13 cellular contexts compared by ENCODE assay signal in genomic region chr1:190474587-190475305, GRCh38. TPM values are rescaled to one million over a fixed set of nuclear protein-coding genes. Genes with fewer than 3 reads are reported as not detected.
DNase-seq lines count a peak whose midpoint lies in the region; ATAC-seq and TF ChIP-seq lines count a peak whose summit lies in the region.
"Had no signal": no experiment of that assay in that cellular context is flagged by ENCODE, and none has a peak within 500 bp of the region (broad histone marks: within the 10 kb centered on the region; RNA-seq: fewer than 3 reads in every experiment).

No MANE protein-coding gene starts in this region.

- H3K4me3 ChIP-seq in dorsolateral prefrontal cortex (peak overlapping the region; percentile 31 to 77 (median 61)), smooth muscle cell (peak overlapping the region; percentile 64)

- peak overlapping the region; percentile 78 for H3K4me2 ChIP-seq in smooth muscle cell

- H3K4me1 ChIP-seq in smooth muscle cell (ENCODE audit: low read depth), result peaks cover 23% of the 10 kb centered on the region

- 7% methylated on average over 17 of the region's 17 CpGs for WGBS in smooth muscle cell (ENCODE audit: low lambda C conversion rate)

- peak overlapping the region in 55 of 59 donors; percentile 1 to 95 (median 78) for H3K27ac ChIP-seq in dorsolateral prefrontal cortex
- no peak overlapping the region for H3K27ac ChIP-seq in smooth muscle cell (ENCODE audit: low read depth)
- H3K27ac ChIP-seq: stomach had no signal

- no peaks in the 10 kb centered on the region for H3K36me3 ChIP-seq in smooth muscle cell (ENCODE audit: low read depth)
- H3K36me3 ChIP-seq: stomach had no signal

- H3K9ac ChIP-seq in smooth muscle cell (ENCODE audit: low read depth), result no peak overlapping the region

- H3K79me2 ChIP-seq in smooth muscle cell (ENCODE audit: low read depth), result no peaks in the 10 kb centered on the region

- H3K27me3 ChIP-seq in dorsolateral prefrontal cortex (peaks cover 0 to 42% (median 5%) of the 10 kb centered on the region in 45 donors), smooth muscle cell (ENCODE audit: low read depth) (peaks cover 75% of the 10 kb centered on the region)

- H3F3A ChIP-seq in smooth muscle cell (ENCODE audit: low read depth), result no peaks in the 10 kb centered on the region

- no peak for TF ChIP-seq CTCF in dorsolateral prefrontal cortex (IDR thresholded peaks at IDR 0.05 in 54 of 56, conservative IDR thresholded peaks at IDR 0.05 in 2 of 56; ENCODE audit: low read depth in 1 of 56, partially characterized antibody in 56 of 56)
- TF ChIP-seq CTCF in smooth muscle cell (IDR thresholded peaks at IDR 0.05; ENCODE audit: borderline replicate concordance, insufficient read depth, poor library complexity, severe bottlenecking), result no peak

- H3K9me3 ChIP-seq in smooth muscle cell (replicated peaks; ENCODE audit: low read depth), result no peaks in the 10 kb centered on the region
- H3K9me3 ChIP-seq: stomach had no signal

- DNase-seq in NCI-H146 treated with DMSO at 0.1 percent for 48 hours (lab: John Stamatoyannopoulos, UW; ENCODE audit: unreplicated experiment) (peak; percentile 23), dorsolateral prefrontal cortex (peak in 4 of 10 donors; percentile 40 to 61 (median 42)), left kidney (ENCODE audit: low read depth, low spot score) (peak; percentile 57), smooth muscle cell (lab: John Stamatoyannopoulos, UW; ENCODE audit: unreplicated experiment) (no peak), NCI-H2171 treated with DMSO at 0.1 percent for 48 hours (lab: John Stamatoyannopoulos, UW) (no peak), NCI-H1436 treated with DMSO at 0.1 percent for 48 hours (lab: John Stamatoyannopoulos, UW) (no peak)
- DNase-seq in activated naive CD4-positive, alpha-beta T cell treated with Interleukin-2 at 50 U/mL for 16 hours, result no peak
- DNase-seq: activated gamma-delta T cell treated with Interleukin-2 at 50 U/mL for 16 hours, DMS 273 treated with DMSO at 0.1 percent for 48 hours, NCI-H1092 treated with DMSO at 0.1 percent for 48 hours, stomach had no signal

- intact Hi-C loops in dorsolateral prefrontal cortex (cut with DNase I), result no loop called here

- H2AFZ ChIP-seq in smooth muscle cell (ENCODE audit: low read depth), result peak overlapping the region; percentile 70

- no peak for ATAC-seq in GM21576 (IDR thresholded peaks at IDR 0.05; ENCODE audit: unreplicated experiment)

- H4K20me1 ChIP-seq in smooth muscle cell (ENCODE audit: low read depth), result no peaks in the 10 kb centered on the region

RNA-seq across cellular contexts. Expression of gene BRINP3, which starts 2.9 kb away (rescaled TPM):
- total RNA-seq in dorsolateral prefrontal cortex (10 to 100 TPM; 17.6 to 54.6 (median 36.1) TPM), smooth muscle cell (not detected in 2 replicates)
- polyA plus RNA-seq in smooth muscle cell, result not detected in 2 replicates
- total RNA-seq: mesenteric fat pad had no signal

Comparison
In these comparisons a context has a peak if more than half of its experiments do, and no peak if none do; other contexts are left out.
1. DNase-seq: peak in NCI-H146 treated with DMSO at 0.1 percent for 48 hours (single experiment) and left kidney (single experiment); none in smooth muscle cell (single experiment), NCI-H2171 treated with DMSO at 0.1 percent for 48 hours (single experiment), activated naive CD4-positive, alpha-beta T cell treated with Interleukin-2 at 50 U/mL for 16 hours (single experiment) and NCI-H1436 treated with DMSO at 0.1 percent for 48 hours (single experiment).
2. RNA of gene BRINP3, which starts 2.9 kb away (total RNA-seq): 17.6 to 54.6 TPM in dorsolateral prefrontal cortex; not detected in smooth muscle cell; every median in the first group is over 10 times any median in the second.